In genomic region chr6:151440930-151441329, GRCh38 we compare ENCODE assay signal across 10 cellular contexts. TPM values are rescaled to one million over a fixed set of nuclear protein-coding genes. Genes with fewer than 3 reads are reported as not detected.
A peak's percentile ranks its signal among the peaks of the same experiment; 100 is the strongest.
DNase-seq lines count a peak whose midpoint lies in the region; ATAC-seq, FAIRE-seq and TF ChIP-seq lines count a peak whose summit lies in the region.
"Had no signal": no experiment of that assay in that cellular context is flagged by ENCODE, and none has a peak within 500 bp of the region (broad histone marks: within the 10 kb centered on the region; RNA-seq: fewer than 3 reads in every experiment).

No MANE protein-coding gene starts in this region.

- no peak overlapping the region for H3K18ac ChIP-seq in IMR-90 (ENCODE audit: low read depth, low read length)

- H4K8ac ChIP-seq in IMR-90 (ENCODE audit: low read depth in 2 of 2, low read length in 2 of 2) = no peak overlapping the region

- H3K9me1 ChIP-seq in IMR-90 (ENCODE audit: insufficient read depth, low read length) = peaks cover 6% of the 10 kb centered on the region

- H4K5ac ChIP-seq in IMR-90 (ENCODE audit: low read depth, low read length) = no peak overlapping the region

- no peak overlapping the region for H2BK20ac ChIP-seq in IMR-90 (ENCODE audit: low read depth, low read length)

- in situ Hi-C loops in IMR-90 (cut with MboI; ENCODE audit: low sequenced_read_pairs) = loop anchor here (25.0 kb wide), 1 partner anchor 696 kb away; no protein-coding TSS in a partner anchor

- no peak overlapping the region for H3K9ac ChIP-seq in IMR-90 (ENCODE audit: low read depth, low read length)

- no peaks in the 10 kb centered on the region for H3K9me3 ChIP-seq in IMR-90 (ENCODE audit: control insufficient read depth, insufficient read depth, low read length)

- H3K36me3 ChIP-seq in IMR-90 (ENCODE audit: control insufficient read depth, insufficient read depth, low read length) = peaks cover 2% of the 10 kb centered on the region

- peak; percentile 63 for TF ChIP-seq RAD21 in IMR-90 (IDR thresholded peaks at IDR 0.05; ENCODE audit: low read length)

- H4K20me1 ChIP-seq in IMR-90 (ENCODE audit: insufficient read depth, low read length) = peaks cover 11% of the 10 kb centered on the region; the same call in 1 of the 2 replicates

- no peak overlapping the region for H2BK15ac ChIP-seq in IMR-90 (ENCODE audit: low read depth, low read length)

- H3K27me3 ChIP-seq in IMR-90 (ENCODE audit: control insufficient read depth, insufficient read depth, low read length) = no peaks in the 10 kb centered on the region

- no peak overlapping the region for H3K4me2 ChIP-seq in IMR-90 (ENCODE audit: low read depth, low read length)

- peaks cover 4% of the 10 kb centered on the region for H3K4me1 ChIP-seq in IMR-90 (ENCODE audit: control insufficient read depth, insufficient read depth, low read length)

- no peak overlapping the region for H3K4ac ChIP-seq in IMR-90 (ENCODE audit: low read depth, low read length)

- intact Hi-C loops in IMR-90 (cut with micrococcal nuclease) = loop anchor here (1.0 to 10.0 kb wide), 4 partner anchors 35 to 826 kb away; no protein-coding TSS in a partner anchor

- H2BK5ac ChIP-seq in IMR-90 (ENCODE audit: low read depth, low read length, poor library complexity, severe bottlenecking) = no peak overlapping the region

- no peak for TF ChIP-seq POLR2A in IMR-90 (IDR thresholded peaks at IDR 0.05; ENCODE audit: low read depth, low read length)

- no CpG with 5 or more reads among the region's 2 CpGs for WGBS in IMR-90 (ENCODE audit: extremely low coverage in 2 of 2, insufficient read length in 1 of 2), 2 experiments

- POLR2A ChIA-PET in IMR-90 (lab: Charles Lee; ENCODE audit: unreplicated experiment) = no interaction called here

- H3K4me3 ChIP-seq in IMR-90 (ENCODE audit: insufficient read depth, low read depth, low read length) = no peak overlapping the region
- H3K4me3 ChIP-seq: skin epidermis had no signal

- peak; percentile 50 for DNase-seq in IMR-90
- peak; percentile 47 for DNase-seq in fibroblast of gingiva (ENCODE audit: low read depth)
- DNase-seq in DMS153 (lab: John Stamatoyannopoulos, UW) = no peak
- no peak for DNase-seq in NCI-H446 (lab: John Stamatoyannopoulos, UW)
- no peak for DNase-seq in hippocampal formation (lab: John Stamatoyannopoulos, UW)
- DNase-seq in DMS 273 treated with DMSO at 0.1 percent for 48 hours (lab: John Stamatoyannopoulos, UW) = no peak

- peak; percentile 83 for FAIRE-seq in A204.1 (lab: Jason Lieb, UNC)

- TF ChIP-seq CTCF in IMR-90 (conservative IDR thresholded peaks at IDR 0.05; ENCODE audit: low read depth, low read length) = peak; percentile 63

- peaks cover 19 to 45% of the 10 kb centered on the region in 2 experiments for H3K79me1 ChIP-seq in IMR-90 (ENCODE audit: low read depth in 1 of 2, low read length in 2 of 2)

- no peak overlapping the region for H2AFZ ChIP-seq in IMR-90 (replicated peaks; ENCODE audit: low read length, poor library complexity)

- CTCF ChIA-PET in IMR-90 (lab: Yijun Ruan, JAX) = interaction anchor here (0.7 to 1.2 kb wide), 3 partner anchors 36 to 53 kb away, joined by 3 read pairs; partner anchors contain the start of gene CCDC170

- BruUV-seq in IMR-90 (replicated peaks; lab: Mats Ljungman, UMichigan) = no TSS peak

- H2AK5ac ChIP-seq in IMR-90 (ENCODE audit: low read depth, low read length) = no peak overlapping the region

- peak; percentile 65 for ATAC-seq in GM18511 (IDR thresholded peaks at IDR 0.05; ENCODE audit: unreplicated experiment)
- no peak for ATAC-seq in IMR-90 (ENCODE audit: low read depth)

- dilution Hi-C loops in IMR-90 (cut with HindIII; ENCODE audit: low sequenced_read_pairs, unreplicated experiment) = no loop called here

- H3K14ac ChIP-seq in IMR-90 (replicated peaks; ENCODE audit: low read depth, low read length) = no peak overlapping the region

- H2BK120ac ChIP-seq in IMR-90 (ENCODE audit: low read depth, low read length) = no peak overlapping the region

- no peak overlapping the region for H4K91ac ChIP-seq in IMR-90 (ENCODE audit: insufficient read depth, low read depth, low read length)

- H3K27ac ChIP-seq in IMR-90 (ENCODE audit: insufficient read depth, low read length) = no peak overlapping the region

- H2AK9ac ChIP-seq in IMR-90 (replicated peaks; ENCODE audit: low read depth, low read length, poor library complexity) = no peak overlapping the region

- no peak overlapping the region for H3K23ac ChIP-seq in IMR-90 (ENCODE audit: low read depth, low read length)

- H3K56ac ChIP-seq in IMR-90 (ENCODE audit: extremely low read depth, insufficient read depth, low read length) = no peak overlapping the region

TF ChIP-seq in IMR-90, 13 proteins besides CTCF, POLR2A, EP300 and RAD21:
- TF ChIP-seq SMC3 (IDR thresholded peaks at IDR 0.05; ENCODE audit: low read depth, low read length) = peak; percentile 53
- no peak for TF ChIP-seq CHD1 (IDR thresholded peaks at IDR 0.05; ENCODE audit: low read depth, low read length)
TF ChIP-seq in IMR-90: peak in this region for 1.

RNA-seq across cellular contexts. Expression of gene RMND1, which starts 11.0 kb away (rescaled TPM):
- 24.6 and 32.8 TPM in 2 replicates for total RNA-seq in IMR-90 (2012; rRNA removed)
- polyA plus RNA-seq in IMR-90 (2012; rRNA removed) = 10.6 and 13.1 TPM in 2 replicates
- polyA plus RNA-seq in IMR-90 (2012; cell fraction: cytosol; rRNA removed) = 2.7 and 4.7 TPM in 2 replicates
- polyA plus RNA-seq in IMR-90 (2012; cell fraction: nucleus; rRNA removed; ENCODE audit: low replicate concordance) = 1.6 and 11.1 TPM in 2 replicates

RNA-seq across cellular contexts. Expression of gene ZBTB2, which starts 49.6 kb away (rescaled TPM):
- total RNA-seq in IMR-90 (2012; rRNA removed) = 11.7 and 11.8 TPM in 2 replicates
- polyA plus RNA-seq in IMR-90 (2012; rRNA removed) = 17.7 and 17.8 TPM in 2 replicates
- polyA plus RNA-seq in IMR-90 (2012; cell fraction: cytosol; rRNA removed) = 4.3 and 9.6 TPM in 2 replicates
- 5.6 and 10.9 TPM in 2 replicates for polyA plus RNA-seq in IMR-90 (2012; cell fraction: nucleus; rRNA removed; ENCODE audit: low replicate concordance)

RNA-seq across cellular contexts. Expression of gene CCDC170, which starts 52.9 kb away (rescaled TPM):
- total RNA-seq in IMR-90 (2012; rRNA removed) = 0.28 and 0.54 TPM in 2 replicates
- 0.12 and 0.14 TPM in 2 replicates for polyA plus RNA-seq in IMR-90 (2012; rRNA removed)
- polyA plus RNA-seq in IMR-90 (2012; cell fraction: cytosol; rRNA removed) = 0.03 and 0.47 TPM in 2 replicates
- polyA plus RNA-seq in IMR-90 (2012; cell fraction: nucleus; rRNA removed; ENCODE audit: low replicate concordance) = 0.01 and 0.21 TPM in 2 replicates
- total RNA-seq: activated CD8-positive, alpha-beta memory T cell treated with anti-CD3 and anti-CD28 coated beads for 36 hours had no signal

Comparison
In these comparisons a context has a peak if more than half of its experiments do, and no peak if none do; other contexts are left out.
1. DNase-seq: peak in IMR-90 (single experiment) and fibroblast of gingiva (single experiment); none in DMS153 (single experiment), NCI-H446 (0 of 2), hippocampal formation (0 of 2) and DMS 273 treated with DMSO at 0.1 percent for 48 hours (single experiment).